In the genomic region with DNA sequence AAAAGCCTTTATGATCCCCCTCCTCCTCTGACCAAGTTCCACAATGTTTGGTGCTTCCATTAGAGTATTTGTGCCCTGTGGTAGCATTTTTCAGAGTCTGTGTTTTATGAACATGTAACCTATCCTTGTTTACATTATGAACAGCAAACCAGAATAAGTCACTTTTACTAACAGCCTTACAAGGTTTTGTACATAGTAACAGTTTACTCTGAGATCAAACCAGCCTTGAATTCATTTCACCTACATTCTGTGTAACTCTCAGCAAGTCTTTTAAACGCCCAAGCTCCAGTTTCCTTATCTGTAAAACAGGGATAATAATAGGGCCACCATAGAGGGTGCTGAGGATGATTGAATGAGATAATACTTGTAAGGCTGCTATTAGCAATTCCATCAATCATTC, we compare ENCODE assay signal across 8 cellular contexts.
"Had no signal": no experiment of that assay in that cellular context is flagged by ENCODE, and none has a peak within 500 bp of the region (broad histone marks: within the 10 kb centered on the region; RNA-seq: fewer than 3 reads in every experiment).

No MANE protein-coding gene starts in this region.

- H3K27ac Mint-ChIP-seq: IgD-negative memory B cell had no signal

- DNase-seq: IMR-90, KBM-7, KG1 had no signal

- ATAC-seq: HepG2 had no signal

- H3K4me2 ChIP-seq: KMS-11 had no signal

- H3K4me3 Mint-ChIP-seq: IgD-negative memory B cell had no signal

- H3K9ac ChIP-seq: KMS-11 had no signal

- FAIRE-seq: HepG2, HTR-8/SVneo had no signal

- H3K27ac ChIP-seq: HL-60, KMS-11 had no signal
